8 cellular contexts compared by ENCODE assay signal in genomic region chr19:16587031-16588023, GRCh38. TPM values are rescaled to one million over a fixed set of nuclear protein-coding genes. Genes with fewer than 3 reads are reported as not detected.
DNase-seq lines count a peak whose midpoint lies in the region; ATAC-seq and TF ChIP-seq lines count a peak whose summit lies in the region.

No MANE protein-coding gene starts in this region.

- H3K36me3 ChIP-seq in KMS-11 (ENCODE audit: insufficient read depth) (no peaks in the 10 kb centered on the region), neural cell (ENCODE audit: insufficient read depth, low read length) (no peaks in the 10 kb centered on the region)

- H3K4me1 ChIP-seq in KMS-11 (ENCODE audit: low read depth, poor library complexity, severe bottlenecking): peaks cover 58% of the 10 kb centered on the region

- peak overlapping the region; percentile 95 for H3K27ac ChIP-seq in KMS-11
- peak overlapping the region; percentile 53 for H3K27ac ChIP-seq in neural cell (ENCODE audit: low read length)

- no peak for TF ChIP-seq EP300 in neural cell (conservative IDR thresholded peaks at IDR 0.05; ENCODE audit: poor library complexity, severe bottlenecking)

- H3K27me3 Mint-ChIP-seq in activated CD4-positive, alpha-beta T cell treated with anti-CD3 and anti-CD28 coated beads, Interleukin-2, amount 10 ng/mL, durations not matched to agents 24 days and 14 days: no peaks in the 10 kb centered on the region

- no peaks in the 10 kb centered on the region for H3K27me3 ChIP-seq in KMS-11 (ENCODE audit: insufficient read depth, low read depth)
- H3K27me3 ChIP-seq in neural cell (ENCODE audit: insufficient read depth, low read depth, low read length): no peaks in the 10 kb centered on the region

- peaks cover 72% of the 10 kb centered on the region for H3K4me1 Mint-ChIP-seq in activated CD4-positive, alpha-beta T cell treated with anti-CD3 and anti-CD28 coated beads, Interleukin-2, amount 10 ng/mL, durations not matched to agents 24 days and 14 days

- H3K79me2 ChIP-seq in KMS-11 (ENCODE audit: insufficient read depth, low read depth) (peaks cover 99% of the 10 kb centered on the region), neural cell (replicated peaks; ENCODE audit: insufficient read depth, low read length) (peaks cover 21% of the 10 kb centered on the region)

- TF ChIP-seq RAD21 in neural cell (conservative IDR thresholded peaks at IDR 0.05): no peak

- H3K4me3 ChIP-seq in KMS-11 (IDR thresholded peaks at IDR 0.05; ENCODE audit: insufficient read depth, low read depth, low read length): peak overlapping the region; percentile 25
- peak overlapping the region; percentile 40 for H3K4me3 ChIP-seq in neural cell (ENCODE audit: low read length)

- no peak for ATAC-seq in HG03354 (IDR thresholded peaks at IDR 0.05; ENCODE audit: poor library complexity, severe bottlenecking, unreplicated experiment)
- no peak for ATAC-seq in GM18520 (IDR thresholded peaks at IDR 0.05; ENCODE audit: unreplicated experiment)

- H3K27ac Mint-ChIP-seq in activated CD4-positive, alpha-beta T cell treated with anti-CD3 and anti-CD28 coated beads, Interleukin-2, amount 10 ng/mL, durations not matched to agents 24 days and 14 days: peak overlapping the region; percentile 96

- H4K20me1 ChIP-seq in KMS-11 (ENCODE audit: insufficient read depth) (no peaks in the 10 kb centered on the region), neural cell (ENCODE audit: insufficient read depth) (no peaks in the 10 kb centered on the region)

- H3K9me3 ChIP-seq in neural cell (ENCODE audit: low read length): no peaks in the 10 kb centered on the region

- H3K4me3 Mint-ChIP-seq in activated CD4-positive, alpha-beta T cell treated with anti-CD3 and anti-CD28 coated beads, Interleukin-2, amount 10 ng/mL, durations not matched to agents 24 days and 14 days: peak overlapping the region; percentile 87

- no peaks in the 10 kb centered on the region for H3K9me2 ChIP-seq in neural cell (ENCODE audit: insufficient read depth, low read length)

- H3K9me3 Mint-ChIP-seq in activated CD4-positive, alpha-beta T cell treated with anti-CD3 and anti-CD28 coated beads, Interleukin-2, amount 10 ng/mL, durations not matched to agents 24 days and 14 days: no peaks in the 10 kb centered on the region

- H3K36me3 Mint-ChIP-seq in activated CD4-positive, alpha-beta T cell treated with anti-CD3 and anti-CD28 coated beads, Interleukin-2, amount 10 ng/mL, durations not matched to agents 24 days and 14 days (ENCODE audit: low read depth): peaks cover 6% of the 10 kb centered on the region

- DNase-seq in Ammon's horn (ENCODE audit: low spot score) (peak; percentile 72), NCI-H128 (lab: John Stamatoyannopoulos, UW; ENCODE audit: unreplicated experiment) (no peak)
- DNase-seq in activated CD4-positive, alpha-beta T cell treated with anti-CD3 and anti-CD28 coated beads, Interleukin-2, amount 10 ng/mL, durations not matched to agents 24 days and 14 days: peak; percentile 86
- DNase-seq in effector CD4-positive, alpha-beta T cell: peak; percentile 71

- H3F3A ChIP-seq in neural cell (ENCODE audit: insufficient read depth, low read length, poor library complexity, severe bottlenecking): peaks cover 7% of the 10 kb centered on the region

- H2AFZ ChIP-seq in KMS-11 (ENCODE audit: low read depth) (no peak overlapping the region), neural cell (ENCODE audit: low read depth, low read length) (no peak overlapping the region)

- H3K4me2 ChIP-seq in KMS-11 (peak overlapping the region; percentile 95), neural cell (ENCODE audit: low read length) (no peak overlapping the region)

- no peak for TF ChIP-seq CTCF in KMS-11 (conservative IDR thresholded peaks at IDR 0.05; ENCODE audit: low read depth, low read length)
- no peak for TF ChIP-seq CTCF in neural cell (IDR thresholded peaks at IDR 0.05; ENCODE audit: poor library complexity, severe bottlenecking)

- H3K9ac ChIP-seq in KMS-11 (peak overlapping the region; percentile 94), neural cell (ENCODE audit: low read length) (peak overlapping the region; percentile 30)

- intact Hi-C loops in activated CD4-positive, alpha-beta T cell treated with anti-CD3 and anti-CD28 coated beads, Interleukin-2, amount 10 ng/mL, durations not matched to agents 24 days and 14 days (cut with micrococcal nuclease): loop anchor here (1.0 kb wide), 1 partner anchor 21 kb away; no protein-coding TSS in a partner anchor

TF ChIP-seq in neural cell, 6 proteins besides CTCF, POLR2A, EP300 and RAD21:
- TF ChIP-seq REST (IDR thresholded peaks at IDR 0.05; ENCODE audit: borderline replicate concordance) (no peak), MXI1 (conservative IDR thresholded peaks at IDR 0.05; ENCODE audit: poor library complexity, severe bottlenecking) (no peak), EZH2 (IDR thresholded peaks at IDR 0.05; ENCODE audit: borderline replicate concordance, insufficient read depth, low read length, poor library complexity, severe bottlenecking) (no peak), TAF1 (IDR thresholded peaks at IDR 0.05; ENCODE audit: low read depth) (no peak), POLR2AphosphoS5 (IDR thresholded peaks at IDR 0.05) (no peak), SMC3 (conservative IDR thresholded peaks at IDR 0.05; ENCODE audit: poor library complexity) (no peak)
TF ChIP-seq in neural cell: peak in this region for 0.

RNA-seq across cellular contexts. Expression of gene SLC35E1, which starts 15.1 kb away (rescaled TPM):
- total RNA-seq in activated CD4-positive, alpha-beta T cell treated with anti-CD3 and anti-CD28 coated beads, Interleukin-2, amount 10 ng/mL, durations not matched to agents 24 days and 14 days: 60.2 and 65.0 TPM in 2 replicates
- 16.6 and 23.9 TPM in 2 replicates for polyA plus RNA-seq in neural cell
- polyA minus RNA-seq in neural cell: 27.2 and 38.7 TPM in 2 replicates

RNA-seq across cellular contexts. Expression of gene MED26, which starts 40.7 kb away (rescaled TPM):
- total RNA-seq in activated CD4-positive, alpha-beta T cell treated with anti-CD3 and anti-CD28 coated beads, Interleukin-2, amount 10 ng/mL, durations not matched to agents 24 days and 14 days: 15.5 and 16.8 TPM in 2 replicates
- polyA plus RNA-seq in neural cell: 3.8 and 4.2 TPM in 2 replicates
- polyA minus RNA-seq in neural cell: 6.6 and 8.2 TPM in 2 replicates

RNA-seq across cellular contexts. Expression of gene CHERP, which starts 45.1 kb away (rescaled TPM):
- 88.6 and 89.8 TPM in 2 replicates for total RNA-seq in activated CD4-positive, alpha-beta T cell treated with anti-CD3 and anti-CD28 coated beads, Interleukin-2, amount 10 ng/mL, durations not matched to agents 24 days and 14 days
- 5.4 and 8.6 TPM in 2 replicates for polyA plus RNA-seq in neural cell
- polyA minus RNA-seq in neural cell: 12.7 and 15.8 TPM in 2 replicates
